8 cellular contexts compared by ENCODE assay signal in the genomic region with DNA sequence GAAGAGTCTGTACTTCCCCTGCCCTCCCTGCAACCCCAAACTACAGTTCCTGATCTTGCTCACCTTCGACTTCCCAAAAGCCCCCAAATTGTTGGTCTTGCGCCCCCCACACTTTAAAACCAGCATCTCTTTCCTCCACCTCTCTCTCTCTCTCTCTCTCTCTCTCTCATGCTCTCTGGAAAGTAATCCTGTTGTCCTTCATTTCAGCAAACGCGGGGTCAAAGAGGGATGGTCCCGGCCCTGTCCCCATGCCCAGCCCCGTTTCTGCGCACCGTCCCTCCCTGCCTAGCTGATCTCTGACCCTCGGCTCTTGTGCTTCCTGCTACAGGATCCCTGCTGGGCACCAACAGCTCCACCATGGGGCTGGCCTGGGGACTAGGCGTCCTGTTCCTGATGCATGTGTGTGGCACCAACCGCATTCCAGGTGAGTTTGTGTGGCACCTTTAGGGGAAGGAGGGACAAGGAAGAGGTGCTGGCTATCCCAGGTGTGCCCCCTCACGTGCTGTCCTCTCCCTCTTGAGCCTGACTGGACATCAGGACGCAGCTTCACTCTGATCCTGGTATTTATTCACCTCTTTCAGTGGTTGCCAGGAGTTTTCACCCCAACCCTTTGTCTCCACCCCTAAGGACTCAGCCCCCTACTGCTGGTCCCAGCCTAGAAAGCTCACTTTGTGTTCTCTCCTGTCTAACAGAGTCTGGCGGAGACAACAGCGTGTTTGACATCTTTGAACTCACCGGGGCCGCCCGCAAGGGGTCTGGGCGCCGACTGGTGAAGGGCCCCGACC. TPM values are rescaled to one million over a fixed set of nuclear protein-coding genes. Genes with fewer than 3 reads are reported as not detected.
DNase-seq lines count a peak whose midpoint lies in the region; FAIRE-seq and TF ChIP-seq lines count a peak whose summit lies in the region.

No MANE protein-coding gene starts in this region.

- no peak for TF ChIP-seq POLR2A in adrenal gland (IDR thresholded peaks at IDR 0.05)

- H3K36me3 ChIP-seq in CD4-positive, alpha-beta memory T cell (ENCODE audit: insufficient read depth, low read length): no peaks in the 10 kb centered on the region
- peaks cover 0 to 38% of the 10 kb centered on the region in 2 donors for H3K36me3 ChIP-seq in adrenal gland (replicated peaks in 1 of 2)
- peaks cover 16% of the 10 kb centered on the region for H3K36me3 ChIP-seq in smooth muscle cell (ENCODE audit: low read depth)

- peaks cover 9 to 59% (median 23%) of the 10 kb centered on the region in 4 donors for H3K4me1 Mint-ChIP-seq in CD4-positive, alpha-beta memory T cell

- FAIRE-seq in HTR-8/SVneo (lab: Jason Lieb, UNC): no peak

- peaks cover 2% of the 10 kb centered on the region for H3K27me3 ChIP-seq in CD4-positive, alpha-beta memory T cell (ENCODE audit: insufficient read depth, low read length)
- H3K27me3 ChIP-seq in adrenal gland (peaks cover 7% of the 10 kb centered on the region), smooth muscle cell (ENCODE audit: low read depth) (no peaks in the 10 kb centered on the region)

- H3K9me3 ChIP-seq in CD4-positive, alpha-beta memory T cell (ENCODE audit: control insufficient read depth in 1 of 2, low read length in 2 of 2): no peaks in the 10 kb centered on the region
- H3K9me3 ChIP-seq in adrenal gland (replicated peaks in 1 of 3) (no peaks in the 10 kb centered on the region), smooth muscle cell (replicated peaks; ENCODE audit: low read depth) (no peaks in the 10 kb centered on the region)

- no peaks in the 10 kb centered on the region for H3K9me3 Mint-ChIP-seq in CD4-positive, alpha-beta memory T cell

- peaks cover 39% of the 10 kb centered on the region for H3K79me2 ChIP-seq in smooth muscle cell (ENCODE audit: low read depth)

- H3F3A ChIP-seq in smooth muscle cell (ENCODE audit: low read depth): peaks cover 49% of the 10 kb centered on the region

- no peaks in the 10 kb centered on the region for H3K36me3 Mint-ChIP-seq in CD4-positive, alpha-beta memory T cell

- H3K4me3 Mint-ChIP-seq in CD4-positive, alpha-beta memory T cell: peak overlapping the region; percentile 65 to 90 (median 78)

- intact Hi-C loops in CD4-positive, alpha-beta memory T cell (cut with micrococcal nuclease): loop anchor here (2.0 to 5.0 kb wide), 3 partner anchors 43 to 875 kb away; no protein-coding TSS in a partner anchor
- intact Hi-C loops in adrenal gland (cut with DNase I): loop anchor here in 1 of 2 donors (5.0 to 10.0 kb wide), 4 partner anchors 267 to 764 kb away; no protein-coding TSS in a partner anchor

- no peak overlapping the region for H3K4me3 ChIP-seq in CD4-positive, alpha-beta memory T cell (ENCODE audit: low read length in 2 of 2)
- H3K4me3 ChIP-seq in adrenal gland: peak overlapping the region in 2 of 4 donors; percentile 15 to 45
- peak overlapping the region; percentile 72 for H3K4me3 ChIP-seq in iPS-11a (ENCODE audit: low read depth, low read length)
- peak overlapping the region; percentile 63 for H3K4me3 ChIP-seq in smooth muscle cell

- H3K27ac ChIP-seq in CD4-positive, alpha-beta memory T cell (ENCODE audit: low read depth, low read length): no peak overlapping the region
- H3K27ac ChIP-seq in adrenal gland (peak overlapping the region in 4 of 5 donors; percentile 45 to 91 (median 68)), smooth muscle cell (ENCODE audit: low read depth) (peak overlapping the region; percentile 22)

- TF ChIP-seq CTCF in adrenal gland (IDR thresholded peaks at IDR 0.05) (peak in 2 of 6 experiments; percentile 17), smooth muscle cell (IDR thresholded peaks at IDR 0.05; ENCODE audit: borderline replicate concordance, insufficient read depth, poor library complexity, severe bottlenecking) (peak; percentile 22)

- peak overlapping the region; percentile 85 for H3K9ac ChIP-seq in smooth muscle cell (ENCODE audit: low read depth)

- H3K27me3 Mint-ChIP-seq in CD4-positive, alpha-beta memory T cell: peaks cover 9 to 25% of the 10 kb centered on the region in 2 donors

- POLR2A ChIA-PET in CD4-positive, alpha-beta memory T cell (lab: Charles Lee; ENCODE audit: partially characterized antibody): interaction anchor here (0.7 to 4.1 kb wide), 7 partner anchors 10 to 201 kb away, joined by 3 to 28 read pairs (median 4); a partner anchor contains a TSS

- 53 to 55% (median 54%) methylated on average over 21 of the region's 21 CpGs for WGBS in adrenal gland, 4 donors
- WGBS in smooth muscle cell (ENCODE audit: low lambda C conversion rate): 46% methylated on average over 21 of the region's 21 CpGs

- H4K20me1 ChIP-seq in smooth muscle cell (ENCODE audit: low read depth): peaks cover 57% of the 10 kb centered on the region

- peak overlapping the region; percentile 92 for H3K4me2 ChIP-seq in smooth muscle cell

- no peak for DNase-seq in CD4-positive, alpha-beta memory T cell
- peak; percentile 56 for DNase-seq in HTR-8/SVneo (ENCODE audit: insufficient read length, low spot score)
- peak in 3 of 7 donors; percentile 28 to 48 (median 40) for DNase-seq in adrenal gland
- DNase-seq in smooth muscle cell (lab: John Stamatoyannopoulos, UW; ENCODE audit: unreplicated experiment): no peak
- no peak for DNase-seq in COR-L47 (lab: John Stamatoyannopoulos, UW)
- no peak for DNase-seq in stimulated activated CD4-positive, alpha-beta T cell treated with anti-CD3 and anti-CD28 coated beads, Interleukin-1b, Interleukin-23, amount 100 ng/mL, for 48 hours
- no peak for DNase-seq in NCI-H2196 treated with DMSO at 0.1 percent for 48 hours (lab: John Stamatoyannopoulos, UW; ENCODE audit: unreplicated experiment)

- H3K27ac Mint-ChIP-seq in CD4-positive, alpha-beta memory T cell: peak overlapping the region in 4 of 7 donors; percentile 54 to 68 (median 64)

- CTCF ChIA-PET in CD4-positive, alpha-beta memory T cell (lab: Charles Lee; ENCODE audit: partially characterized antibody): interaction anchor here (0.8 to 7.4 kb wide), 15 partner anchors 8 to 882 kb away, joined by 3 to 83 read pairs (median 4); no protein-coding TSS in a partner anchor

- peaks cover 14% of the 10 kb centered on the region for H3K4me1 ChIP-seq in CD4-positive, alpha-beta memory T cell (ENCODE audit: insufficient read depth, low read length)
- H3K4me1 ChIP-seq in adrenal gland (replicated peaks in 1 of 2) (peaks cover 0 to 8% of the 10 kb centered on the region in 2 donors), smooth muscle cell (ENCODE audit: low read depth) (peaks cover 9% of the 10 kb centered on the region)

- no peak overlapping the region for H2AFZ ChIP-seq in smooth muscle cell (ENCODE audit: low read depth)

RNA-seq across cellular contexts. Expression of a gene that starts 0.8 kb away (rescaled TPM):
- 1 to 10 TPM; 4.0 to 7.6 TPM for total RNA-seq in CD4-positive, alpha-beta memory T cell
- 1 to 10 TPM in 1 of 2 donors, under 1 TPM in 1; 0.77 to 1.1 TPM for polyA plus RNA-seq in CD4-positive, alpha-beta memory T cell
- total RNA-seq in adrenal gland: 100 to 1,000 TPM; 102 to 709 (median 441) TPM
- polyA plus RNA-seq in adrenal gland: 10 to 100 TPM; 33.9 to 62.7 (median 36.6) TPM
- 648 and 662 TPM in 2 replicates for total RNA-seq in smooth muscle cell
- 203 and 264 TPM in 2 replicates for polyA plus RNA-seq in smooth muscle cell

Comparison
In these comparisons a context has a peak if more than half of its experiments do, and no peak if none do; other contexts are left out.
1. H3K4me3 ChIP-seq: peak in iPS-11a (single experiment) and smooth muscle cell (single experiment); none in CD4-positive, alpha-beta memory T cell (0 of 2).
2. RNA of a gene that starts 0.8 kb away (total RNA-seq): 648 to 662 TPM in smooth muscle cell and 102 to 709 TPM in adrenal gland; 4.0 to 7.6 TPM in CD4-positive, alpha-beta memory T cell; every median in the first group is over 10 times any median in the second.